Comparison of ENCODE assay signal across 12 cellular contexts in the genomic region with DNA sequence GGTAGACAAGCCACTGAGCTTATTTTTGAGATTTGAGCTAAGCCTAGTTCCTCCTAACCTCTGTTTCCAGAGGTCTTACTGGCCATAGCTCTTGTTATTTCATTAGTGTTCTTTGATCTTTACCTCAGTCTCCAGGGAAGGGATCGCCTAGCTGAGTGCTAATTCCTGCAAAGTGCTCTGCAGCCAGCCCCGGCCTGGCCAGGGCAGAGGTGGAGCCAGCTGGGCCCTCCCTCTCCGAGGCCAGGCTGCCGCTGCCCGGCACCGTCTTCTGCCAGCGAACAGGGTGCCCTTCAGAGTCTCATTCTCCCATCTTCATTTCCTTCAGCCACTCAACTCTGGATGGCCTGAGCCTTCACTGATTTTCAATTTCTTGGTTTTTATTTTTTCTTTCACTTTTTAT. TPM values are rescaled to one million over a fixed set of nuclear protein-coding genes. Genes with fewer than 3 reads are reported as not detected.
DNase-seq lines count a peak whose midpoint lies in the region; TF ChIP-seq lines count a peak whose summit lies in the region.
"Had no signal": no experiment of that assay in that cellular context is flagged by ENCODE, and none has a peak within 500 bp of the region (broad histone marks: within the 10 kb centered on the region; RNA-seq: fewer than 3 reads in every experiment).

No MANE protein-coding gene starts in this region.

- no peaks in the 10 kb centered on the region for H3K9me3 Mint-ChIP-seq in activated CD4-positive, alpha-beta T cell treated with anti-CD3 and anti-CD28 coated beads, Interleukin-2, amount 10 ng/mL, durations not matched to agents 24 days and 14 days
- no peaks in the 10 kb centered on the region for H3K9me3 Mint-ChIP-seq in CD4-positive, alpha-beta memory T cell
- H3K9me3 Mint-ChIP-seq: CD8-positive, alpha-beta T cell; naive thymus-derived CD4-positive, alpha-beta T cell had no signal

- no peak overlapping the region for H3K4me3 Mint-ChIP-seq in activated CD4-positive, alpha-beta T cell treated with anti-CD3 and anti-CD28 coated beads, Interleukin-2, amount 10 ng/mL, durations not matched to agents 24 days and 14 days
- no peak overlapping the region for H3K4me3 Mint-ChIP-seq in CD4-positive, alpha-beta memory T cell
- H3K4me3 Mint-ChIP-seq: CD8-positive, alpha-beta T cell; naive thymus-derived CD4-positive, alpha-beta T cell had no signal

- H3K9me3 ChIP-seq in SJSA1 (replicated peaks) (no peaks in the 10 kb centered on the region), esophagus muscularis mucosa (no peaks in the 10 kb centered on the region), mesodermal cell (ENCODE audit: control insufficient read depth, low read length) (no peaks in the 10 kb centered on the region), stomach (no peaks in the 10 kb centered on the region)
- H3K9me3 ChIP-seq in CD4-positive, alpha-beta memory T cell (ENCODE audit: control insufficient read depth in 1 of 2, low read length in 2 of 2), result no peaks in the 10 kb centered on the region

- intact Hi-C loops in esophagus muscularis mucosa (cut with DNase I), result no loop called here
- intact Hi-C loops in stomach (cut with DNase I; ENCODE audit: low total_unique reads), result no loop called here
- intact Hi-C loops in activated CD4-positive, alpha-beta T cell treated with anti-CD3 and anti-CD28 coated beads, Interleukin-2, amount 10 ng/mL, durations not matched to agents 24 days and 14 days (cut with micrococcal nuclease), result no loop called here
- intact Hi-C loops in CD4-positive, alpha-beta memory T cell (cut with micrococcal nuclease), result no loop called here

- CTCF ChIA-PET in CD4-positive, alpha-beta memory T cell (lab: Charles Lee; ENCODE audit: partially characterized antibody), result interaction anchor here (0.7 kb wide), 1 partner anchor 206 kb away, joined by 3 read pairs; no protein-coding TSS in a partner anchor

- H3K36me3 Mint-ChIP-seq in activated CD4-positive, alpha-beta T cell treated with anti-CD3 and anti-CD28 coated beads, Interleukin-2, amount 10 ng/mL, durations not matched to agents 24 days and 14 days (ENCODE audit: low read depth), result peaks cover 42% of the 10 kb centered on the region
- H3K36me3 Mint-ChIP-seq in CD4-positive, alpha-beta memory T cell, result peaks cover 27 to 75% of the 10 kb centered on the region in 2 donors

- POLR2A ChIA-PET in CD4-positive, alpha-beta memory T cell (lab: Charles Lee; ENCODE audit: partially characterized antibody), result no interaction called here

- H3K36me3 ChIP-seq in SJSA1 (peaks cover 85% of the 10 kb centered on the region), esophagus muscularis mucosa (peaks cover 52 to 100% (median 83%) of the 10 kb centered on the region in 4 donors), mesodermal cell (ENCODE audit: control insufficient read depth, insufficient read depth, low read length) (peaks cover 59% of the 10 kb centered on the region), stomach (peaks cover 51 to 100% (median 97%) of the 10 kb centered on the region in 4 donors)
- peaks cover 50% of the 10 kb centered on the region for H3K36me3 ChIP-seq in CD4-positive, alpha-beta memory T cell (ENCODE audit: insufficient read depth, low read length)

- TF ChIP-seq CTCF in esophagus muscularis mucosa (IDR thresholded peaks at IDR 0.05), result no peak
- no peak for TF ChIP-seq CTCF in stomach (IDR thresholded peaks at IDR 0.05)

- TF ChIP-seq EP300 in esophagus muscularis mucosa (IDR thresholded peaks at IDR 0.05) (no peak), stomach (IDR thresholded peaks at IDR 0.05) (no peak)

- no peak for TF ChIP-seq POLR2A in esophagus muscularis mucosa (IDR thresholded peaks at IDR 0.05; ENCODE audit: low read depth)
- no peak for TF ChIP-seq POLR2A in stomach (IDR thresholded peaks at IDR 0.05)

- no peak for DNase-seq in SJSA1 (ENCODE audit: low read depth in 1 of 2, low spot score in 2 of 2)
- no peak for DNase-seq in esophagus muscularis mucosa (ENCODE audit: extremely low spot score)
- peak; percentile 50 for DNase-seq in stomach
- DNase-seq in activated CD4-positive, alpha-beta T cell treated with anti-CD3 and anti-CD28 coated beads, Interleukin-2, amount 10 ng/mL, durations not matched to agents 24 days and 14 days, result no peak
- no peak for DNase-seq in kidney glomerular epithelial cell (lab: John Stamatoyannopoulos, UW)
- DNase-seq in CD4-positive, alpha-beta memory T cell, result no peak
- no peak for DNase-seq in SHP77 (lab: John Stamatoyannopoulos, UW)
- DNase-seq: CD8-positive, alpha-beta T cell; MM.1S; naive thymus-derived CD4-positive, alpha-beta T cell; stimulated activated CD8-positive, alpha-beta memory T cell treated with anti-CD3 and anti-CD28 coated beads, Interleukin-4, amount 100 ng/mL, for 48 hours had no signal

- H3K27me3 ChIP-seq in SJSA1 (replicated peaks) (no peaks in the 10 kb centered on the region), esophagus muscularis mucosa (no peaks in the 10 kb centered on the region), stomach (no peaks in the 10 kb centered on the region)
- H3K27me3 ChIP-seq in CD4-positive, alpha-beta memory T cell (ENCODE audit: insufficient read depth, low read length), result no peaks in the 10 kb centered on the region

- H3K4me3 ChIP-seq in SJSA1, result no peak overlapping the region
- H3K4me3 ChIP-seq in esophagus muscularis mucosa, result no peak overlapping the region
- no peak overlapping the region for H3K4me3 ChIP-seq in mesodermal cell (ENCODE audit: extremely low read depth, insufficient read depth, low read length, poor library complexity, severe bottlenecking)
- H3K4me3 ChIP-seq in stomach, result no peak overlapping the region
- no peak overlapping the region for H3K4me3 ChIP-seq in CD4-positive, alpha-beta memory T cell (ENCODE audit: low read length in 2 of 2)

- H3K4me1 Mint-ChIP-seq in activated CD4-positive, alpha-beta T cell treated with anti-CD3 and anti-CD28 coated beads, Interleukin-2, amount 10 ng/mL, durations not matched to agents 24 days and 14 days, result no peaks in the 10 kb centered on the region
- H3K4me1 Mint-ChIP-seq in CD4-positive, alpha-beta memory T cell, result no peaks in the 10 kb centered on the region

- no peak overlapping the region for H3K27ac Mint-ChIP-seq in activated CD4-positive, alpha-beta T cell treated with anti-CD3 and anti-CD28 coated beads, Interleukin-2, amount 10 ng/mL, durations not matched to agents 24 days and 14 days
- peak overlapping the region in 1 of 7 donors; percentile 64 for H3K27ac Mint-ChIP-seq in CD4-positive, alpha-beta memory T cell
- H3K27ac Mint-ChIP-seq: CD8-positive, alpha-beta T cell had no signal

- H3K27me3 Mint-ChIP-seq in activated CD4-positive, alpha-beta T cell treated with anti-CD3 and anti-CD28 coated beads, Interleukin-2, amount 10 ng/mL, durations not matched to agents 24 days and 14 days, result no peaks in the 10 kb centered on the region
- H3K27me3 Mint-ChIP-seq in CD4-positive, alpha-beta memory T cell, result no peaks in the 10 kb centered on the region
- H3K27me3 Mint-ChIP-seq: naive thymus-derived CD4-positive, alpha-beta T cell had no signal

- peak overlapping the region; percentile 30 for H3K27ac ChIP-seq in SJSA1
- H3K27ac ChIP-seq in esophagus muscularis mucosa (replicated peaks in 1 of 4), result peak overlapping the region; percentile 24 to 65 (median 25)
- peak overlapping the region; percentile 95 for H3K27ac ChIP-seq in mesodermal cell (ENCODE audit: low read depth, low read length, severe bottlenecking)
- peak overlapping the region; percentile 52 to 84 (median 72) for H3K27ac ChIP-seq in stomach
- H3K27ac ChIP-seq in CD4-positive, alpha-beta memory T cell (ENCODE audit: low read depth, low read length), result no peak overlapping the region

- peaks cover 65% of the 10 kb centered on the region for H3K4me1 ChIP-seq in SJSA1 (replicated peaks)
- peaks cover 0 to 27% (median 7%) of the 10 kb centered on the region in 4 donors for H3K4me1 ChIP-seq in esophagus muscularis mucosa
- H3K4me1 ChIP-seq in mesodermal cell (ENCODE audit: control insufficient read depth, insufficient read depth, low read length, poor library complexity, severe bottlenecking), result peaks cover 40% of the 10 kb centered on the region
- H3K4me1 ChIP-seq in stomach, result peaks cover 16 to 26% (median 21%) of the 10 kb centered on the region in 4 donors
- H3K4me1 ChIP-seq in CD4-positive, alpha-beta memory T cell (ENCODE audit: insufficient read depth, low read length), result no peaks in the 10 kb centered on the region

- WGBS in esophagus muscularis mucosa, result 54% methylated on average over 7 of the region's 7 CpGs
- 57 to 70% methylated on average over 3 to 7 of the region's 7 CpGs for WGBS in mesodermal cell (ENCODE audit: insufficient coverage in 2 of 2), 2 experiments
- 40 to 67% (median 44%) methylated on average over 7 of the region's 7 CpGs for WGBS in stomach, 5 donors

RNA-seq across cellular contexts. Expression of gene FAN1, which starts 19.7 kb away (rescaled TPM):
- 10.1 and 10.9 TPM in 2 replicates for total RNA-seq in SJSA1 (2014; rRNA removed; shearing (Covaris generic))
- total RNA-seq in esophagus muscularis mucosa (10 to 100 TPM; 13.6 to 18.7 (median 17.4) TPM), stomach (10 to 100 TPM; 17.1 to 83.0 (median 29.2) TPM)
- polyA plus RNA-seq in mesodermal cell (2013, experiment 1 of 2), result 15.0 TPM
- polyA plus RNA-seq in mesodermal cell (2013, experiment 2 of 2), result 16.5 TPM
- 1 to 10 TPM; 5.7 to 9.4 (median 6.0) TPM for polyA plus RNA-seq in stomach
- total RNA-seq in activated CD4-positive, alpha-beta T cell treated with anti-CD3 and anti-CD28 coated beads, Interleukin-2, amount 10 ng/mL, durations not matched to agents 24 days and 14 days, result 29.4 and 31.2 TPM in 2 replicates
- total RNA-seq in CD4-positive, alpha-beta memory T cell, result 10 to 100 TPM; 25.9 TPM
- polyA plus RNA-seq in CD4-positive, alpha-beta memory T cell, result 1 to 10 TPM; 7.5 to 7.7 TPM
